1 cellular context compared by ENCODE assay signal in the genomic region with DNA sequence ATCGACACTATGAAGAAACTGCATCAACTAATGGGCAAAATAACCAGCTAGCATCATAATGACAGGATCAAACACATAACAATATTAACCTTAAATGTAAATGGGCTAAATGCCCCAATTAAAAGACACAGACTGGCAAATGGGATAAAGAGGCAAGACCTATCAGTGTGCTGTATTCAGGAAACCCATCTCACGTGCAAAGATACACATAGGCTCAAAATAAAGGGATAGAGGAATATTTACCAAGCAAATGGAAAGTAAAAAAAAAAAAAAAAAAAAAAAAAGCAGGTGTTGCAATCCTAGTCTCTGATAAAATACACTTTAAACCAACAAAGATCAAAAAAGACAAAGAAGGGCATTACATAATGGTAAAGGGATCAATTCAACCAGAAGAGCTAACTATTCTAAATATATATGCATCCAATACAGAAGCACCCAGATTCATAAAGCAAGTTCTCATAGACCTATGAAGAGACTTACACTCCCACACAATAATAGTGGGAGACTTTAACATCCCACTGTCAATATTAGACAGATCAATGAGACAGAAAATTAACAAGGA.
TF ChIP-seq lines count a peak whose summit lies in the region.
"Not testable (repeated sequence)": the region's sequence is repeated elsewhere in the genome, so short reads cannot be mapped to it uniquely, and the experiment has no call there.

No MANE protein-coding gene starts in this region.

TF ChIP-seq in HepG2, 621 proteins besides CTCF, POLR2A, EP300 and RAD21 (continued from another document and continues in another):
- TF ChIP-seq ZNF816 (CRISPR knock-in tag; IDR thresholded peaks at IDR 0.05; ENCODE audit: borderline replicate concordance): 0 out of 2 replicates have a peak, but pooled peaks have one; percentile 19
- TF ChIP-seq, protein P1, sequence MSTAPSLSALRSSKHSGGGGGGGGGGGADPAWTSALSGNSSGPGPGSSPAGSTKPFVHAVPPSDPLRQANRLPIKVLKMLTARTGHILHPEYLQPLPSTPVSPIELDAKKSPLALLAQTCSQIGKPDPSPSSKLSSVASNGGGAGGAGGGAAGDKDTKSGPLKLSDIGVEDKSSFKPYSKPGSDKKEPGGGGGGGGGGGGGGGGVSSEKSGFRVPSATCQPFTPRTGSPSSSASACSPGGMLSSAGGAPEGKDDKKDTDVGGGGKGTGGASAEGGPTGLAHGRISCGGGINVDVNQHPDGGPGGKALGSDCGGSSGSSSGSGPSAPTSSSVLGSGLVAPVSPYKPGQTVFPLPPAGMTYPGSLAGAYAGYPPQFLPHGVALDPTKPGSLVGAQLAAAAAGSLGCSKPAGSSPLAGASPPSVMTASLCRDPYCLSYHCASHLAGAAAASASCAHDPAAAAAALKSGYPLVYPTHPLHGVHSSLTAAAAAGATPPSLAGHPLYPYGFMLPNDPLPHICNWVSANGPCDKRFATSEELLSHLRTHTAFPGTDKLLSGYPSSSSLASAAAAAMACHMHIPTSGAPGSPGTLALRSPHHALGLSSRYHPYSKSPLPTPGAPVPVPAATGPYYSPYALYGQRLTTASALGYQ (CRISPR knock-in tag; IDR thresholded peaks at IDR 0.05): peak; percentile 63; the same call in 1 of the 2 replicates
- peak; percentile 52; the same call in 1 of the 2 replicates for TF ChIP-seq TCF7 (IDR thresholded peaks at IDR 0.05; ENCODE audit: low read depth)
- TF ChIP-seq FOXP1 (IDR thresholded peaks at IDR 0.05); SOX13 (IDR thresholded peaks at IDR 0.05); SOX6 (IDR thresholded peaks at IDR 0.05); CREM (CRISPR knock-in tag; IDR thresholded peaks at IDR 0.05): not testable (repeated sequence)
- TF ChIP-seq FOXP1 (CRISPR knock-in tag; IDR thresholded peaks at IDR 0.05): peak; percentile 70
- TF ChIP-seq SOX13 (CRISPR knock-in tag; conservative IDR thresholded peaks at IDR 0.05 in 1 of 2, IDR thresholded peaks at IDR 0.05 in 1 of 2): peak in 1 of 2 experiments; percentile 82; a peak in 2 of 4 replicates
- TF ChIP-seq BHLHE40 (IDR thresholded peaks at IDR 0.05; ENCODE audit: low read length): peak; percentile 65
- TF ChIP-seq FOXA3 (CRISPR knock-in tag; IDR thresholded peaks at IDR 0.05): peak; percentile 72
- TF ChIP-seq NR2F6 (IDR thresholded peaks at IDR 0.05): peak; percentile 45
- TF ChIP-seq NR2F6 (CRISPR knock-in tag; IDR thresholded peaks at IDR 0.05): 0 out of 2 replicates have a peak, but pooled peaks have one; percentile 28
- TF ChIP-seq GATAD2A (CRISPR knock-in tag; IDR thresholded peaks at IDR 0.05): peak; percentile 83
- peak; percentile 72 for TF ChIP-seq CEBPG (CRISPR knock-in tag; IDR thresholded peaks at IDR 0.05)
- TF ChIP-seq, protein P2, sequence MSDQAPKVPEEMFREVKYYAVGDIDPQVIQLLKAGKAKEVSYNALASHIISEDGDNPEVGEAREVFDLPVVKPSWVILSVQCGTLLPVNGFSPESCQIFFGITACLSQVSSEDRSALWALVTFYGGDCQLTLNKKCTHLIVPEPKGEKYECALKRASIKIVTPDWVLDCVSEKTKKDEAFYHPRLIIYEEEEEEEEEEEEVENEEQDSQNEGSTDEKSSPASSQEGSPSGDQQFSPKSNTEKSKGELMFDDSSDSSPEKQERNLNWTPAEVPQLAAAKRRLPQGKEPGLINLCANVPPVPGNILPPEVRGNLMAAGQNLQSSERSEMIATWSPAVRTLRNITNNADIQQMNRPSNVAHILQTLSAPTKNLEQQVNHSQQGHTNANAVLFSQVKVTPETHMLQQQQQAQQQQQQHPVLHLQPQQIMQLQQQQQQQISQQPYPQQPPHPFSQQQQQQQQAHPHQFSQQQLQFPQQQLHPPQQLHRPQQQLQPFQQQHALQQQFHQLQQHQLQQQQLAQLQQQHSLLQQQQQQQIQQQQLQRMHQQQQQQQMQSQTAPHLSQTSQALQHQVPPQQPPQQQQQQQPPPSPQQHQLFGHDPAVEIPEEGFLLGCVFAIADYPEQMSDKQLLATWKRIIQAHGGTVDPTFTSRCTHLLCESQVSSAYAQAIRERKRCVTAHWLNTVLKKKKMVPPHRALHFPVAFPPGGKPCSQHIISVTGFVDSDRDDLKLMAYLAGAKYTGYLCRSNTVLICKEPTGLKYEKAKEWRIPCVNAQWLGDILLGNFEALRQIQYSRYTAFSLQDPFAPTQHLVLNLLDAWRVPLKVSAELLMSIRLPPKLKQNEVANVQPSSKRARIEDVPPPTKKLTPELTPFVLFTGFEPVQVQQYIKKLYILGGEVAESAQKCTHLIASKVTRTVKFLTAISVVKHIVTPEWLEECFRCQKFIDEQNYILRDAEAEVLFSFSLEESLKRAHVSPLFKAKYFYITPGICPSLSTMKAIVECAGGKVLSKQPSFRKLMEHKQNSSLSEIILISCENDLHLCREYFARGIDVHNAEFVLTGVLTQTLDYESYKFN (CRISPR knock-in tag; conservative IDR thresholded peaks at IDR 0.05): peak; percentile 77
- TF ChIP-seq, protein P3, sequence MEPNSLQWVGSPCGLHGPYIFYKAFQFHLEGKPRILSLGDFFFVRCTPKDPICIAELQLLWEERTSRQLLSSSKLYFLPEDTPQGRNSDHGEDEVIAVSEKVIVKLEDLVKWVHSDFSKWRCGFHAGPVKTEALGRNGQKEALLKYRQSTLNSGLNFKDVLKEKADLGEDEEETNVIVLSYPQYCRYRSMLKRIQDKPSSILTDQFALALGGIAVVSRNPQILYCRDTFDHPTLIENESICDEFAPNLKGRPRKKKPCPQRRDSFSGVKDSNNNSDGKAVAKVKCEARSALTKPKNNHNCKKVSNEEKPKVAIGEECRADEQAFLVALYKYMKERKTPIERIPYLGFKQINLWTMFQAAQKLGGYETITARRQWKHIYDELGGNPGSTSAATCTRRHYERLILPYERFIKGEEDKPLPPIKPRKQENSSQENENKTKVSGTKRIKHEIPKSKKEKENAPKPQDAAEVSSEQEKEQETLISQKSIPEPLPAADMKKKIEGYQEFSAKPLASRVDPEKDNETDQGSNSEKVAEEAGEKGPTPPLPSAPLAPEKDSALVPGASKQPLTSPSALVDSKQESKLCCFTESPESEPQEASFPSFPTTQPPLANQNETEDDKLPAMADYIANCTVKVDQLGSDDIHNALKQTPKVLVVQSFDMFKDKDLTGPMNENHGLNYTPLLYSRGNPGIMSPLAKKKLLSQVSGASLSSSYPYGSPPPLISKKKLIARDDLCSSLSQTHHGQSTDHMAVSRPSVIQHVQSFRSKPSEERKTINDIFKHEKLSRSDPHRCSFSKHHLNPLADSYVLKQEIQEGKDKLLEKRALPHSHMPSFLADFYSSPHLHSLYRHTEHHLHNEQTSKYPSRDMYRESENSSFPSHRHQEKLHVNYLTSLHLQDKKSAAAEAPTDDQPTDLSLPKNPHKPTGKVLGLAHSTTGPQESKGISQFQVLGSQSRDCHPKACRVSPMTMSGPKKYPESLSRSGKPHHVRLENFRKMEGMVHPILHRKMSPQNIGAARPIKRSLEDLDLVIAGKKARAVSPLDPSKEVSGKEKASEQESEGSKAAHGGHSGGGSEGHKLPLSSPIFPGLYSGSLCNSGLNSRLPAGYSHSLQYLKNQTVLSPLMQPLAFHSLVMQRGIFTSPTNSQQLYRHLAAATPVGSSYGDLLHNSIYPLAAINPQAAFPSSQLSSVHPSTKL (CRISPR knock-in tag; IDR thresholded peaks at IDR 0.05): peak; percentile 82
- peak; percentile 68 for TF ChIP-seq RXRB (CRISPR knock-in tag; IDR thresholded peaks at IDR 0.05; ENCODE audit: borderline replicate concordance)
- peak; percentile 80 for TF ChIP-seq NCOA2 (CRISPR knock-in tag; IDR thresholded peaks at IDR 0.05)
- TF ChIP-seq, protein P4, sequence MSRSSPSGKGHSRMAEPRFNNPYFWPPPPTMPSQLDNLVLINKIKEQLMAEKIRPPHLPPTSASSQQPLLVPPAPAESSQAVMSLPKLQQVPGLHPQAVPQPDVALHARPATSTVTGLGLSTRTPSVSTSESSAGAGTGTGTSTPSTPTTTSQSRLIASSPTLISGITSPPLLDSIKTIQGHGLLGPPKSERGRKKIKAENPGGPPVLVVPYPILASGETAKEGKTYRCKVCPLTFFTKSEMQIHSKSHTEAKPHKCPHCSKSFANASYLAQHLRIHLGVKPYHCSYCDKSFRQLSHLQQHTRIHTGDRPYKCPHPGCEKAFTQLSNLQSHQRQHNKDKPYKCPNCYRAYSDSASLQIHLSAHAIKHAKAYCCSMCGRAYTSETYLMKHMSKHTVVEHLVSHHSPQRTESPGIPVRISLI (CRISPR knock-in tag; IDR thresholded peaks at IDR 0.05; ENCODE audit: borderline replicate concordance): peak; percentile 92
- peak; percentile 40; the same call in 1 of the 2 replicates for TF ChIP-seq FOXJ3 (CRISPR knock-in tag; IDR thresholded peaks at IDR 0.05; ENCODE audit: borderline replicate concordance)
- TF ChIP-seq, protein P5, sequence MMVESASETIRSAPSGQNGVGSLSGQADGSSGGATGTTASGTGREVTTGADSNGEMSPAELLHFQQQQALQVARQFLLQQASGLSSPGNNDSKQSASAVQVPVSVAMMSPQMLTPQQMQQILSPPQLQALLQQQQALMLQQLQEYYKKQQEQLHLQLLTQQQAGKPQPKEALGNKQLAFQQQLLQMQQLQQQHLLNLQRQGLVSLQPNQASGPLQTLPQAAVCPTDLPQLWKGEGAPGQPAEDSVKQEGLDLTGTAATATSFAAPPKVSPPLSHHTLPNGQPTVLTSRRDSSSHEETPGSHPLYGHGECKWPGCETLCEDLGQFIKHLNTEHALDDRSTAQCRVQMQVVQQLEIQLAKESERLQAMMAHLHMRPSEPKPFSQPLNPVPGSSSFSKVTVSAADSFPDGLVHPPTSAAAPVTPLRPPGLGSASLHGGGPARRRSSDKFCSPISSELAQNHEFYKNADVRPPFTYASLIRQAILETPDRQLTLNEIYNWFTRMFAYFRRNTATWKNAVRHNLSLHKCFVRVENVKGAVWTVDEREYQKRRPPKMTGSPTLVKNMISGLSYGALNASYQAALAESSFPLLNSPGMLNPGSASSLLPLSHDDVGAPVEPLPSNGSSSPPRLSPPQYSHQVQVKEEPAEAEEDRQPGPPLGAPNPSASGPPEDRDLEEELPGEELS (CRISPR knock-in tag; IDR thresholded peaks at IDR 0.05): peak; percentile 59; the same call in 1 of the 2 replicates
- peak; percentile 50; the same call in 1 of the 2 replicates for TF ChIP-seq KAT8 (CRISPR knock-in tag; IDR thresholded peaks at IDR 0.05)
- TF ChIP-seq ZMYM2 (CRISPR knock-in tag; IDR thresholded peaks at IDR 0.05): 0 out of 2 replicates have a peak, but pooled peaks have one; percentile 37
- TF ChIP-seq, protein P6, sequence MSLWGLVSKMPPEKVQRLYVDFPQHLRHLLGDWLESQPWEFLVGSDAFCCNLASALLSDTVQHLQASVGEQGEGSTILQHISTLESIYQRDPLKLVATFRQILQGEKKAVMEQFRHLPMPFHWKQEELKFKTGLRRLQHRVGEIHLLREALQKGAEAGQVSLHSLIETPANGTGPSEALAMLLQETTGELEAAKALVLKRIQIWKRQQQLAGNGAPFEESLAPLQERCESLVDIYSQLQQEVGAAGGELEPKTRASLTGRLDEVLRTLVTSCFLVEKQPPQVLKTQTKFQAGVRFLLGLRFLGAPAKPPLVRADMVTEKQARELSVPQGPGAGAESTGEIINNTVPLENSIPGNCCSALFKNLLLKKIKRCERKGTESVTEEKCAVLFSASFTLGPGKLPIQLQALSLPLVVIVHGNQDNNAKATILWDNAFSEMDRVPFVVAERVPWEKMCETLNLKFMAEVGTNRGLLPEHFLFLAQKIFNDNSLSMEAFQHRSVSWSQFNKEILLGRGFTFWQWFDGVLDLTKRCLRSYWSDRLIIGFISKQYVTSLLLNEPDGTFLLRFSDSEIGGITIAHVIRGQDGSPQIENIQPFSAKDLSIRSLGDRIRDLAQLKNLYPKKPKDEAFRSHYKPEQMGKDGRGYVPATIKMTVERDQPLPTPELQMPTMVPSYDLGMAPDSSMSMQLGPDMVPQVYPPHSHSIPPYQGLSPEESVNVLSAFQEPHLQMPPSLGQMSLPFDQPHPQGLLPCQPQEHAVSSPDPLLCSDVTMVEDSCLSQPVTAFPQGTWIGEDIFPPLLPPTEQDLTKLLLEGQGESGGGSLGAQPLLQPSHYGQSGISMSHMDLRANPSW (CRISPR knock-in tag; IDR thresholded peaks at IDR 0.05; ENCODE audit: borderline replicate concordance): 0 out of 2 replicates have a peak, but pooled peaks have one; percentile 33
- peak; percentile 29; the same call in 1 of the 2 replicates for TF ChIP-seq NCOR1 (IDR thresholded peaks at IDR 0.05; ENCODE audit: borderline replicate concordance, low read length)
- peak; percentile 92 for TF ChIP-seq SOX6 (CRISPR knock-in tag; IDR thresholded peaks at IDR 0.05)
- 0 out of 2 replicates have a peak, but pooled peaks have one; percentile 20 for TF ChIP-seq SIX1 (CRISPR knock-in tag; IDR thresholded peaks at IDR 0.05; ENCODE audit: borderline replicate concordance)
- TF ChIP-seq CREM (IDR thresholded peaks at IDR 0.05): peak; percentile 69
- TF ChIP-seq, protein P7, sequence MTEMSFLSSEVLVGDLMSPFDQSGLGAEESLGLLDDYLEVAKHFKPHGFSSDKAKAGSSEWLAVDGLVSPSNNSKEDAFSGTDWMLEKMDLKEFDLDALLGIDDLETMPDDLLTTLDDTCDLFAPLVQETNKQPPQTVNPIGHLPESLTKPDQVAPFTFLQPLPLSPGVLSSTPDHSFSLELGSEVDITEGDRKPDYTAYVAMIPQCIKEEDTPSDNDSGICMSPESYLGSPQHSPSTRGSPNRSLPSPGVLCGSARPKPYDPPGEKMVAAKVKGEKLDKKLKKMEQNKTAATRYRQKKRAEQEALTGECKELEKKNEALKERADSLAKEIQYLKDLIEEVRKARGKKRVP (CRISPR knock-in tag; IDR thresholded peaks at IDR 0.05): peak in 1 of 2 experiments; percentile 21; a peak in 1 of 4 replicates
